ENCODE assay signal across 18 cellular contexts in the genomic region with DNA sequence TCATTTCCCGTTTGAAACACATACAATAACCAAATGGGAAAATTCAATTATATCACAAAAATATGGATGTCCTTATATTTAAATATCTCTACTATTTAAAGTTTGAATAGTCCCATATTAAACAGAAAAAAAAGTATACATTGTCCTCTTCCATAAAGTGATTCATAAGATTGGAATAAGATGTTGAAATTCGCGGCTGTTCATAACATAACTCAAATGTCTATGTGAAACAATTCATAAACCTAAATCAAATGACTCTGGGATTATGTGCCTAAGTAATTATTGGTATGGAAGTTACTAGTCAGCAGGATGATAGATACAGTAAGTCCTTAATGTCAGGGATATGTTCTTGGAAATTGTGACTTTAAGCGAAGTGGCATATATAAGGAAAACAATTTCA. TPM values are rescaled to one million over a fixed set of nuclear protein-coding genes. Genes with fewer than 3 reads are reported as not detected.
"Had no signal": no experiment of that assay in that cellular context is flagged by ENCODE, and none has a peak within 500 bp of the region (broad histone marks: within the 10 kb centered on the region; RNA-seq: fewer than 3 reads in every experiment).

No MANE protein-coding gene starts in this region.

- H3K36me3 ChIP-seq: neutrophil had no signal

- H3K4me3 Mint-ChIP-seq: activated T-cell treated with anti-CD3 and anti-CD28 coated beads, Interleukin-2, amount 50 U/mL, for 72 hours; central memory CD8-positive, alpha-beta T cell had no signal

- H3K9me3 Mint-ChIP-seq: activated naive CD4-positive, alpha-beta T cell treated with anti-CD3 and anti-CD28 coated beads, Interleukin-2, amount 50 U/mL, for 72 hours; activated T-cell treated with anti-CD3 and anti-CD28 coated beads, Interleukin-2, amount 50 U/mL, for 72 hours; central memory CD8-positive, alpha-beta T cell had no signal

- H3K27ac Mint-ChIP-seq: activated naive CD4-positive, alpha-beta T cell treated with anti-CD3 and anti-CD28 coated beads, Interleukin-2, amount 50 U/mL, for 72 hours; activated T-cell treated with anti-CD3 and anti-CD28 coated beads, Interleukin-2, amount 50 U/mL, for 72 hours; naive B cell had no signal

- DNase-seq: activated CD4-positive, alpha-beta T cell treated with anti-CD3 and anti-CD28 coated beads for 48 hours; activated CD8-positive, alpha-beta memory T cell treated with anti-CD3 and anti-CD28 coated beads, Interleukin-2, amount 50 U/mL, for 48 hours; activated gamma-delta T cell; activated T-cell treated with anti-CD3 and anti-CD28 coated beads, Interleukin-2, amount 50 U/mL, for 72 hours; amygdala; body of pancreas; effector CD8-positive, alpha-beta T cell; islet precursor cell; midbrain; naive B cell; stimulated activated CD4-positive, alpha-beta T cell treated with anti-CD3 and anti-CD28 coated beads, Interleukin-12 subunit alpha, Interleukin-12 subunit beta, amount 100 ng/mL, for 4 hours; stimulated activated CD4-positive, alpha-beta T cell treated with anti-CD3 and anti-CD28 coated beads, Interleukin-2, amount 100 ng/mL, for 24 hours; T-helper 2 cell had no signal

- ATAC-seq: activated naive CD4-positive, alpha-beta T cell treated with anti-CD3 and anti-CD28 coated beads, Interleukin-2, amount 50 U/mL, for 72 hours; activated T-cell treated with anti-CD3 and anti-CD28 coated beads, Interleukin-2, amount 50 U/mL, for 72 hours; body of pancreas had no signal

- H3K4me3 ChIP-seq: body of pancreas, lung had no signal

- H3K27ac ChIP-seq: body of pancreas, neutrophil, parathyroid adenoma had no signal

- H3K36me3 Mint-ChIP-seq: naive B cell had no signal

- H3K9me3 ChIP-seq: body of pancreas, neutrophil had no signal

RNA-seq across cellular contexts. Expression of a gene that starts 3.9 kb away (rescaled TPM):
- total RNA-seq: activated naive CD4-positive, alpha-beta T cell treated with anti-CD3 and anti-CD28 coated beads, Interleukin-2, amount 50 U/mL, for 72 hours had no signal
